In genomic region chr13:112710855-112711527, GRCh38 we compare ENCODE assay signal across 12 cellular contexts. TPM values are rescaled to one million over a fixed set of nuclear protein-coding genes. Genes with fewer than 3 reads are reported as not detected.
DNase-seq lines count a peak whose midpoint lies in the region; ATAC-seq and TF ChIP-seq lines count a peak whose summit lies in the region.
"Had no signal": no experiment of that assay in that cellular context is flagged by ENCODE, and none has a peak within 500 bp of the region (broad histone marks: within the 10 kb centered on the region; RNA-seq: fewer than 3 reads in every experiment).

No MANE protein-coding gene starts in this region.

- peaks cover 10% of the 10 kb centered on the region for H3K4me1 ChIP-seq in ovary (ENCODE audit: insufficient read depth)
- H3K4me1 ChIP-seq in CD8-positive, alpha-beta T cell (ENCODE audit: insufficient read depth, low read length): no peaks in the 10 kb centered on the region

- CTCF ChIA-PET in CD8-positive, alpha-beta T cell (lab: Charles Lee): no interaction called here

- H3K9me3 Mint-ChIP-seq in CD8-positive, alpha-beta T cell: no peaks in the 10 kb centered on the region
- H3K9me3 Mint-ChIP-seq: stimulated activated effector memory CD8-positive, alpha-beta T cell treated with anti-CD3 and anti-CD28 coated beads, Interleukin-12 subunit alpha, Interleukin-12 subunit beta, amount 100 ng/mL, for 72 hours; T-helper 1 cell treated with Interleukin-12 subunit alpha and Interleukin-12 subunit beta and Interleukin-4 antibody, amounts not matched to agents 30 μg/mL and 1 μg/mL, for 36 hours had no signal

- intact Hi-C loops in cardiac septum (cut with DNase I): loop anchor here (2.0 kb wide), 2 partner anchors 20 to 30 kb away; partner anchors contain the start of gene ATP11A
- intact Hi-C loops in Right ventricle myocardium superior (cut with DNase I): no loop called here
- intact Hi-C loops in ovary (cut with DNase I): no loop called here
- intact Hi-C loops in CD8-positive, alpha-beta T cell (cut with DNase I, micrococcal nuclease): no loop called here

- no peaks in the 10 kb centered on the region for H3K36me3 ChIP-seq in ovary
- no peaks in the 10 kb centered on the region for H3K36me3 ChIP-seq in CD8-positive, alpha-beta T cell (ENCODE audit: insufficient read depth, low read length)

- H3K9me3 ChIP-seq in ovary: no peaks in the 10 kb centered on the region
- no peaks in the 10 kb centered on the region for H3K9me3 ChIP-seq in CD8-positive, alpha-beta T cell (ENCODE audit: low read length)

- no peak for ATAC-seq in Right ventricle myocardium superior (ENCODE audit: poor library complexity)
- ATAC-seq in CD8-positive, alpha-beta T cell: no peak
- no peak for ATAC-seq in HG03460 (IDR thresholded peaks at IDR 0.05; ENCODE audit: unreplicated experiment)
- ATAC-seq: stimulated activated effector memory CD8-positive, alpha-beta T cell treated with anti-CD3 and anti-CD28 coated beads, Interleukin-12 subunit alpha, Interleukin-12 subunit beta, amount 100 ng/mL, for 72 hours had no signal

- 59 to 67% (median 61%) methylated on average over 22 of the region's 22 CpGs for WGBS in ovary, 3 donors

- no peaks in the 10 kb centered on the region for H3K27me3 ChIP-seq in ovary
- no peaks in the 10 kb centered on the region for H3K27me3 ChIP-seq in CD8-positive, alpha-beta T cell (ENCODE audit: insufficient read depth, low read length)
- H3K27me3 ChIP-seq: foreskin keratinocyte had no signal

- no peak for TF ChIP-seq CTCF in foreskin fibroblast (IDR thresholded peaks at IDR 0.05; ENCODE audit: low read depth, low read length)
- TF ChIP-seq CTCF in ovary (IDR thresholded peaks at IDR 0.05): no peak
- TF ChIP-seq CTCF in CD8-positive, alpha-beta T cell (IDR thresholded peaks at IDR 0.05): no peak

- DNase-seq in cardiac septum (ENCODE audit: low spot score) (peak; percentile 72), Right ventricle myocardium superior (no peak), foreskin fibroblast (no peak), ovary (peak; percentile 38 to 74 (median 59)), DMS 273 (lab: John Stamatoyannopoulos, UW; ENCODE audit: unreplicated experiment) (no peak), iPS-NIHi7 (ENCODE audit: extremely low spot score) (no peak)
- no peak for DNase-seq in CD8-positive, alpha-beta T cell
- DNase-seq: activated T-cell treated with anti-CD3 and anti-CD28 coated beads, Interleukin-2, amount 50 U/mL, for 48 hours had no signal

- POLR2A ChIA-PET in CD8-positive, alpha-beta T cell (lab: Charles Lee): interaction anchor here (0.6 kb wide), 1 partner anchor 47 kb away, joined by 5 read pairs; no protein-coding TSS in a partner anchor

- no peak for TF ChIP-seq POLR2A in ovary (IDR thresholded peaks at IDR 0.05)

- H3K27ac Mint-ChIP-seq in CD8-positive, alpha-beta T cell: no peak overlapping the region
- H3K27ac Mint-ChIP-seq: T-helper 1 cell treated with Interleukin-12 subunit alpha and Interleukin-12 subunit beta and Interleukin-4 antibody, amounts not matched to agents 30 μg/mL and 1 μg/mL, for 36 hours had no signal

- peak overlapping the region in 1 of 2 donors; percentile 76 for H3K27ac ChIP-seq in ovary
- no peak overlapping the region for H3K27ac ChIP-seq in CD8-positive, alpha-beta T cell (ENCODE audit: low read depth, low read length)

- H3K4me3 ChIP-seq in foreskin fibroblast (ENCODE audit: low read depth in 1 of 2, low read length in 2 of 2) (peak overlapping the region; percentile 33 to 41), ovary (no peak overlapping the region)
- H3K4me3 ChIP-seq in CD8-positive, alpha-beta T cell (ENCODE audit: low read depth, low read length): no peak overlapping the region

- peaks cover 2% of the 10 kb centered on the region for H3K36me3 Mint-ChIP-seq in CD8-positive, alpha-beta T cell
- H3K36me3 Mint-ChIP-seq: stimulated activated effector memory CD8-positive, alpha-beta T cell treated with anti-CD3 and anti-CD28 coated beads, Interleukin-12 subunit alpha, Interleukin-12 subunit beta, amount 100 ng/mL, for 72 hours had no signal

- peaks cover 3% of the 10 kb centered on the region for H3K4me1 Mint-ChIP-seq in CD8-positive, alpha-beta T cell (ENCODE audit: low read depth)

- no peak for TF ChIP-seq EP300 in ovary (IDR thresholded peaks at IDR 0.05)

- H3K4me3 Mint-ChIP-seq in CD8-positive, alpha-beta T cell: no peak overlapping the region
- H3K4me3 Mint-ChIP-seq: stimulated activated effector memory CD8-positive, alpha-beta T cell treated with anti-CD3 and anti-CD28 coated beads, Interleukin-12 subunit alpha, Interleukin-12 subunit beta, amount 100 ng/mL, for 72 hours; T-helper 1 cell treated with Interleukin-12 subunit alpha and Interleukin-12 subunit beta and Interleukin-4 antibody, amounts not matched to agents 30 μg/mL and 1 μg/mL, for 36 hours had no signal

- no peaks in the 10 kb centered on the region for H3K27me3 Mint-ChIP-seq in CD8-positive, alpha-beta T cell (ENCODE audit: low read depth)

RNA-seq across cellular contexts. Expression of gene ATP11A, which starts 21.2 kb away (rescaled TPM):
- total RNA-seq in cardiac septum (96.5 TPM), Right ventricle myocardium superior (73.6 TPM), ovary (10 to 100 TPM; 14.8 to 72.7 (median 36.2) TPM)
- polyA plus RNA-seq in ovary: 10 to 100 TPM in 1 of 2 donors, 1 to 10 TPM in 1; 6.6 to 25.3 TPM
- total RNA-seq in CD8-positive, alpha-beta T cell: 10 to 100 TPM; 20.7 to 22.1 TPM

Comparison
In these comparisons a context has a peak if more than half of its experiments do, and no peak if none do; other contexts are left out.
1. DNase-seq: peak in cardiac septum (single experiment) and ovary (5 of 5); none in Right ventricle myocardium superior (single experiment), foreskin fibroblast (0 of 2), CD8-positive, alpha-beta T cell (0 of 7), DMS 273 (single experiment) and iPS-NIHi7 (single experiment).
2. H3K4me3 ChIP-seq: peak in foreskin fibroblast (2 of 2); none in ovary (single experiment) and CD8-positive, alpha-beta T cell (single experiment).